ENCODE assay signal across 8 cellular contexts in genomic region chr9:127980706-127981558, GRCh38. TPM values are rescaled to one million over a fixed set of nuclear protein-coding genes. Genes with fewer than 3 reads are reported as not detected.
DNase-seq lines count a peak whose midpoint lies in the region; ATAC-seq and TF ChIP-seq lines count a peak whose summit lies in the region.

Gene EEIG1, minus strand, starts transcription at chr9:127980989. Its CDS starts 852 bp downstream, at chr9:127980137.

- H3K9me3 ChIP-seq in left lung, result no peaks in the 10 kb centered on the region

- DNase-seq in C1 segment of cervical spinal cord (lab: John Stamatoyannopoulos, UW), result peak; percentile 39 to 98 (median 92)
- DNase-seq in NCI-H748 treated with DMSO at 0.1 percent for 48 hours (lab: John Stamatoyannopoulos, UW), result peak; percentile 82
- DNase-seq in activated CD4-positive, alpha-beta T cell treated with anti-CD3 and anti-CD28 coated beads, Interleukin-2, amount 50 U/mL, for 1 hour, result peak; percentile 97
- peak; percentile 94 for DNase-seq in coronary artery (ENCODE audit: low spot score)
- peak; percentile 97 to 99 for DNase-seq in left lung
- DNase-seq in stimulated activated CD4-positive, alpha-beta T cell treated with anti-CD3 and anti-CD28 coated beads, Interleukin-2, amount 100 ng/mL, for 24 hours, result peak; percentile 98 to 99

- intact Hi-C loops in left lung (cut with DNase I), result no loop called here

- H3K4me3 ChIP-seq in coronary artery (peak within 1 kb of the TSS; percentile 98), left lung (peak within 1 kb of the TSS; percentile 58 to 67)

- peak; percentile 72 for ATAC-seq in GM19351 (IDR thresholded peaks at IDR 0.05; ENCODE audit: unreplicated experiment)
- ATAC-seq in HG03520 (IDR thresholded peaks at IDR 0.05; ENCODE audit: unreplicated experiment), result peak; percentile 60
- ATAC-seq in left lung, result peak; percentile 89

- no peak for TF ChIP-seq CTCF in coronary artery (IDR thresholded peaks at IDR 0.05)
- no peak for TF ChIP-seq CTCF in left lung (IDR thresholded peaks at IDR 0.05)

- H3K4me1 ChIP-seq in left lung, result peaks cover 25 to 53% of the 10 kb centered on the region in 2 donors

- H3K27me3 ChIP-seq in left lung, result peaks cover 0 to 12% of the 10 kb centered on the region in 2 donors

- H3K36me3 ChIP-seq in left lung, result no peaks in the 10 kb centered on the region

- H3K27ac ChIP-seq in coronary artery (peak within 1 kb of the TSS; percentile 74 to 96), left lung (peak within 1 kb of the TSS; percentile 87 to 91)

RNA-seq across cellular contexts. Expression of gene EEIG1, which starts in this region (rescaled TPM):
- total RNA-seq in left lung, result 10 to 100 TPM; 60.7 to 67.3 TPM

Comparison
In these comparisons a context has a peak if more than half of its experiments do, and no peak if none do; other contexts are left out.
1. Peak in every context shown above with its lines: DNase-seq, ATAC-seq, H3K4me3 ChIP-seq and H3K27ac ChIP-seq.